ENCODE assay signal across 24 cellular contexts in the genomic region with DNA sequence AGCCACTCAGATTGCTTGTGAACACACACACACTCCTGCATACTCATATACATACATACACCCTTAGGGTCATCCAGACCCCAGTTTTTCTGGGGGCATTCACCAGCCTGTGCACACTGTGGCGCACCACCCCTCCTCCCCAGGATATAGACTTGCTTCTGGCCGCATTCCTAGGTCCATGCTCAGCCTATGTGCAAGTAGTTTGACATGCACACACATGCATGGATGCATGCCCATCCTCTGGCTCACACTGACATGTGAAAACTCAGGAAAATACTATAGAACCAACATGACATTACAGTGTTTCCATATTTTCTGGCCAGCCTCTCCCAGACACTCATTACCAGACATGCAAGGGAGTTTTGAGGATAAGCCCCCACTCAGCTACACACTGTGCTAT.
A peak's percentile ranks its signal among the peaks of the same experiment; 100 is the strongest.
DNase-seq lines count a peak whose midpoint lies in the region; ATAC-seq, FAIRE-seq and TF ChIP-seq lines count a peak whose summit lies in the region.
"Had no signal": no experiment of that assay in that cellular context is flagged by ENCODE, and none has a peak within 500 bp of the region (broad histone marks: within the 10 kb centered on the region; RNA-seq: fewer than 3 reads in every experiment).

No MANE protein-coding gene starts in this region.

- peaks cover 63% of the 10 kb centered on the region for H3K27me3 Mint-ChIP-seq in MCF 10A (ENCODE audit: insufficient read depth, unreplicated experiment)

- no peak overlapping the region for H3K4me3 Mint-ChIP-seq in MCF 10A (ENCODE audit: unreplicated experiment)
- H3K4me3 Mint-ChIP-seq: CD4-positive, alpha-beta T cell had no signal

- H4K20me1 ChIP-seq in mammary epithelial cell (ENCODE audit: insufficient read depth, low read length): no peaks in the 10 kb centered on the region
- H4K20me1 ChIP-seq in H1 (replicated peaks in 1 of 2; ENCODE audit: control insufficient read depth in 1 of 2, insufficient read depth in 2 of 2, low read length in 2 of 2): peaks cover 5 to 10% of the 10 kb centered on the region in 2 experiments
- H4K20me1 ChIP-seq in keratinocyte (ENCODE audit: control insufficient read depth, extremely low read depth, insufficient read depth, low read length): peaks cover under 1% of the 10 kb centered on the region

- no peak overlapping the region for H3K56ac ChIP-seq in H1 (replicated peaks; ENCODE audit: insufficient read length, low read depth, low read length)

- H2BK120ac ChIP-seq in H1 (replicated peaks; ENCODE audit: low read depth, low read length) (no peak overlapping the region), trophoblast cell (ENCODE audit: insufficient read depth, low read length, poor library complexity) (no peak overlapping the region)

- no peaks in the 10 kb centered on the region for H3K79me1 ChIP-seq in H1 (ENCODE audit: low read depth, low read length)
- H3K79me1 ChIP-seq in trophoblast cell (ENCODE audit: low read length): no peaks in the 10 kb centered on the region

- FAIRE-seq in H1 (lab: Jason Lieb, UNC) (no peak), keratinocyte (lab: Jason Lieb, UNC) (peak; percentile 83)
- FAIRE-seq: A549, D721Med, G401.6, GM12891, GM19239, H54, HTR-8/SVneo had no signal

- 53% methylated on average over 2 of the region's 2 CpGs for WGBS in mammary epithelial cell (ENCODE audit: low coverage, missing lambda C conversion rate)
- 83% methylated on average over 2 of the region's 2 CpGs; no CpG with 5 or more reads in 1 of the 2 experiments for WGBS in H1 (ENCODE audit: extremely low coverage in 1 of 2, insufficient coverage in 1 of 2, insufficient read length in 1 of 2, insufficient replicate concordance in 2 of 2, low coverage in 1 of 2, low lambda C conversion rate in 2 of 2, missing lambda C conversion rate in 1 of 2), 2 experiments
- WGBS in trophoblast cell (ENCODE audit: extremely low coverage, insufficient coverage, insufficient read length): no CpG with 5 or more reads among the region's 2 CpGs

- H3K27ac ChIP-seq in mammary epithelial cell (ENCODE audit: insufficient read depth, low read depth, low read length) (no peak overlapping the region), H1 (ENCODE audit: low read depth, low read length) (no peak overlapping the region), keratinocyte (ENCODE audit: control insufficient read depth, insufficient read depth, low read length) (no peak overlapping the region), trophoblast cell (ENCODE audit: low read depth, low read length) (no peak overlapping the region)
- H3K27ac ChIP-seq: 22Rv1, A549, C4-2B, GM23248, HL-60 had no signal

- no peaks in the 10 kb centered on the region for H3K36me3 Mint-ChIP-seq in MCF 10A (ENCODE audit: insufficient read depth, unreplicated experiment)

- H3K4me1 ChIP-seq in mammary epithelial cell (ENCODE audit: insufficient read depth, low read length) (peaks cover 16% of the 10 kb centered on the region), H1 (replicated peaks in 1 of 4; ENCODE audit: control insufficient read depth in 3 of 4, insufficient read depth in 4 of 4, low read length in 3 of 4) (peaks cover 9 to 46% (median 26%) of the 10 kb centered on the region in 4 experiments), keratinocyte (ENCODE audit: control insufficient read depth, extremely low read depth, insufficient read depth, low read length) (peaks cover 28% of the 10 kb centered on the region), trophoblast cell (ENCODE audit: control insufficient read depth in 1 of 2, insufficient read depth in 2 of 2, low read length in 2 of 2) (peaks cover 0 to 2% of the 10 kb centered on the region in 2 experiments), HAP-1 (peaks cover 4% of the 10 kb centered on the region)
- H3K4me1 ChIP-seq: Caco-2 had no signal

- no TSS peak for BruUV-seq in mammary epithelial cell (replicated peaks; lab: Mats Ljungman, UMichigan)
- no TSS peak for BruUV-seq in MCF 10A (replicated peaks; lab: Mats Ljungman, UMichigan)

- H3K27me3 ChIP-seq in mammary epithelial cell (ENCODE audit: insufficient read depth, low read length): peaks cover 30% of the 10 kb centered on the region
- H3K27me3 ChIP-seq in H1 (replicated peaks in 1 of 4; ENCODE audit: control insufficient read depth in 3 of 4, extremely low read depth in 1 of 4, insufficient read depth in 3 of 4, low read length in 3 of 4): peaks cover 53 to 90% (median 87%) of the 10 kb centered on the region in 4 experiments
- H3K27me3 ChIP-seq in keratinocyte (ENCODE audit: control insufficient read depth, extremely low read depth, insufficient read depth, low read length): peaks cover 74% of the 10 kb centered on the region
- peaks cover 74% of the 10 kb centered on the region for H3K27me3 ChIP-seq in trophoblast cell (ENCODE audit: insufficient read depth, low read length)
- H3K27me3 ChIP-seq in HAP-1 (ENCODE audit: low read depth): peaks cover 16% of the 10 kb centered on the region; the same call in 1 of the 2 replicates

- no peak overlapping the region for H3K9ac ChIP-seq in mammary epithelial cell (ENCODE audit: insufficient read depth, low read length)
- no peak overlapping the region for H3K9ac ChIP-seq in H1 (replicated peaks in 1 of 4; ENCODE audit: extremely low read depth in 1 of 4, low read depth in 3 of 4, low read length in 3 of 4)
- H3K9ac ChIP-seq in keratinocyte (ENCODE audit: control insufficient read depth, extremely low read depth, insufficient read depth, low read length): no peak overlapping the region
- no peak overlapping the region for H3K9ac ChIP-seq in trophoblast cell (ENCODE audit: low read length)
- H3K9ac ChIP-seq: GM23248 had no signal

- H2BK12ac ChIP-seq in H1 (ENCODE audit: low read depth, low read length) (0 out of 2 replicates have a peak overlapping the region, but pooled peaks have one; percentile 68), trophoblast cell (ENCODE audit: low read length) (no peak overlapping the region)

- POLR2A ChIA-PET in MCF 10A (lab: Yijun Ruan, JAX): no interaction called here
- POLR2A ChIA-PET in H1 (lab: Charles Lee; ENCODE audit: partially characterized antibody): interaction anchor here (1.0 kb wide), 1 partner anchor 670 kb away, joined by 3 read pairs; no protein-coding TSS in a partner anchor

- H3K79me2 ChIP-seq in mammary epithelial cell (ENCODE audit: insufficient read depth, low read length) (no peaks in the 10 kb centered on the region), H1 (ENCODE audit: control insufficient read depth in 1 of 2, insufficient read depth in 2 of 2, low read length in 2 of 2) (no peaks in the 10 kb centered on the region), keratinocyte (ENCODE audit: control insufficient read depth, insufficient read depth, low read length) (no peaks in the 10 kb centered on the region), trophoblast cell (ENCODE audit: control insufficient read depth, insufficient read depth, low read length, poor library complexity) (no peaks in the 10 kb centered on the region)

- no peak overlapping the region for H3K4me3 ChIP-seq in mammary epithelial cell (replicated peaks in 1 of 3; ENCODE audit: insufficient read depth in 1 of 3, low read depth in 2 of 3, low read length in 3 of 3)
- no peak overlapping the region for H3K4me3 ChIP-seq in H1 (ENCODE audit: extremely low read depth in 1 of 4, insufficient read depth in 2 of 4, low read depth in 3 of 4, low read length in 4 of 4)
- H3K4me3 ChIP-seq in keratinocyte (ENCODE audit: control insufficient read depth in 2 of 3, extremely low read depth in 1 of 3, insufficient read depth in 2 of 3, low read depth in 1 of 3, low read length in 3 of 3): no peak overlapping the region
- H3K4me3 ChIP-seq in trophoblast cell (ENCODE audit: low read depth, low read length): no peak overlapping the region
- H3K4me3 ChIP-seq in HAP-1: no peak overlapping the region
- H3K4me3 ChIP-seq: A549, GM23248 had no signal

- H2BK15ac ChIP-seq in H1 (ENCODE audit: low read length): no peak overlapping the region

- no peak overlapping the region for H3K4ac ChIP-seq in H1 (replicated peaks; ENCODE audit: insufficient read length, low read depth, low read length)
- no peak overlapping the region for H3K4ac ChIP-seq in trophoblast cell (ENCODE audit: low read depth, low read length)

- no peak overlapping the region for H4K12ac ChIP-seq in trophoblast cell (ENCODE audit: low read depth, low read length)

- no peak overlapping the region for H2BK5ac ChIP-seq in H1 (ENCODE audit: low read depth, low read length)
- H2BK5ac ChIP-seq in trophoblast cell (ENCODE audit: low read depth, low read length, poor library complexity): no peak overlapping the region

- H3K4me1 Mint-ChIP-seq in MCF 10A (ENCODE audit: insufficient read depth, unreplicated experiment): no peaks in the 10 kb centered on the region

- TF ChIP-seq EP300 in H1 (IDR thresholded peaks at IDR 0.05; ENCODE audit: borderline replicate concordance in 1 of 2, low read depth in 2 of 2, low read length in 2 of 2): no peak

- intact Hi-C loops in mammary epithelial cell (cut with micrococcal nuclease): loop anchor here (1.0 kb wide), 1 partner anchor 16 kb away; no protein-coding TSS in a partner anchor
- intact Hi-C loops in MCF 10A (cut with micrococcal nuclease): no loop called here

- ATAC-seq in HG03432 (IDR thresholded peaks at IDR 0.05; ENCODE audit: unreplicated experiment) (no peak), HG03039 (IDR thresholded peaks at IDR 0.05; ENCODE audit: unreplicated experiment) (no peak)
- ATAC-seq: A549, HCT116 had no signal

- H4K91ac ChIP-seq in H1 (replicated peaks; ENCODE audit: insufficient read length, low read length): no peak overlapping the region
- no peak overlapping the region for H4K91ac ChIP-seq in trophoblast cell (ENCODE audit: low read depth, low read length)

- H4K8ac ChIP-seq in H1 (ENCODE audit: extremely low read depth, insufficient read depth, low read length) (0 out of 2 replicates have a peak overlapping the region, but pooled peaks have one; percentile 5), trophoblast cell (ENCODE audit: low read depth, low read length) (no peak overlapping the region)

- no peak overlapping the region for H3K14ac ChIP-seq in H1 (ENCODE audit: insufficient read length)
- no peak overlapping the region for H3K14ac ChIP-seq in trophoblast cell (ENCODE audit: low read length)

- peaks cover 6% of the 10 kb centered on the region; the same call in 1 of the 2 replicates for H3K23me2 ChIP-seq in H1 (ENCODE audit: low read depth, low read length)

- dilution Hi-C loops in mammary epithelial cell (cut with HindIII; ENCODE audit: low sequenced_read_pairs) (no loop called here), keratinocyte (cut with MboI; ENCODE audit: extremely low pct_ligation_motif_present, low sequenced_read_pairs) (no loop called here)

- H2AFZ ChIP-seq in mammary epithelial cell (ENCODE audit: low read depth, low read length): no peak overlapping the region
- no peak overlapping the region for H2AFZ ChIP-seq in H1 (ENCODE audit: low read length)
- no peak overlapping the region for H2AFZ ChIP-seq in keratinocyte (ENCODE audit: control insufficient read depth, low read length)
- no peak overlapping the region for H2AFZ ChIP-seq in trophoblast cell (ENCODE audit: insufficient read depth, low read length, poor library complexity)
- H2AFZ ChIP-seq: GM23248 had no signal

- H4K5ac ChIP-seq in H1 (ENCODE audit: insufficient read length, low read depth, low read length): no peak overlapping the region

- H3K36me3 ChIP-seq in mammary epithelial cell (ENCODE audit: insufficient read depth, low read length) (no peaks in the 10 kb centered on the region), H1 (ENCODE audit: control insufficient read depth in 2 of 4, insufficient read depth in 4 of 4, low read length in 3 of 4) (no peaks in the 10 kb centered on the region; a peak in 1 of 8 replicates), keratinocyte (ENCODE audit: control insufficient read depth in 2 of 2, extremely low read depth in 1 of 2, insufficient read depth in 2 of 2, low read length in 2 of 2) (no peaks in the 10 kb centered on the region), trophoblast cell (ENCODE audit: control insufficient read depth in 1 of 2, insufficient read depth in 2 of 2, low read length in 2 of 2) (no peaks in the 10 kb centered on the region), HAP-1 (replicated peaks) (no peaks in the 10 kb centered on the region)

- no peaks in the 10 kb centered on the region for H3K9me1 ChIP-seq in keratinocyte (ENCODE audit: control insufficient read depth, extremely low read depth, insufficient read depth, low read length)

- H2AK5ac ChIP-seq in H1 (ENCODE audit: low read depth, low read length): no peak overlapping the region
- H2AK5ac ChIP-seq in trophoblast cell (ENCODE audit: low read length): no peak overlapping the region

- DNase-seq in mammary epithelial cell (peak; percentile 65), MCF 10A (ENCODE audit: unreplicated experiment) (no peak), H1 (ENCODE audit: low read depth in 1 of 2, low spot score in 2 of 2) (no peak), keratinocyte (ENCODE audit: low read depth, low spot score) (peak; percentile 71), trophoblast cell (peak; percentile 28 to 58), HAP-1 (ENCODE audit: low spot score in 2 of 2) (no peak)
- DNase-seq: AML-193; Caco-2; CD4-positive, alpha-beta T cell; GM23248; IMR-90 had no signal

- H3K4me2 ChIP-seq in mammary epithelial cell (ENCODE audit: insufficient read depth, low read depth, low read length) (no peak overlapping the region), H1 (ENCODE audit: insufficient read depth in 1 of 2, low read depth in 2 of 2, low read length in 2 of 2) (peak overlapping the region; percentile 60 to 68; a peak in 3 of 4 replicates), keratinocyte (ENCODE audit: control insufficient read depth, extremely low read depth, insufficient read depth, low read depth, low read length) (peak overlapping the region; percentile 23), trophoblast cell (ENCODE audit: low read length) (no peak overlapping the region)
- H3K4me2 ChIP-seq: A549 had no signal

- H3K23ac ChIP-seq in H1 (ENCODE audit: insufficient read length) (no peak overlapping the region), trophoblast cell (ENCODE audit: low read length) (no peak overlapping the region)

- H2BK20ac ChIP-seq in H1 (ENCODE audit: low read length): no peak overlapping the region

- in situ Hi-C loops in mammary epithelial cell (cut with MboI; ENCODE audit: low sequenced_read_pairs in 2 of 2): no loop called here
- in situ Hi-C loops in HAP-1 (cut with MboI; ENCODE audit: low sequenced_read_pairs): no loop called here

- no peak overlapping the region for H3K27ac Mint-ChIP-seq in MCF 10A (ENCODE audit: low read depth, unreplicated experiment)
- H3K27ac Mint-ChIP-seq: CD4-positive, alpha-beta T cell had no signal

- H3K9me3 ChIP-seq in mammary epithelial cell (replicated peaks; ENCODE audit: insufficient read depth, low read length): no peaks in the 10 kb centered on the region
- no peaks in the 10 kb centered on the region; a peak in 1 of 4 replicates for H3K9me3 ChIP-seq in H1 (ENCODE audit: insufficient read depth in 2 of 2, low read depth in 1 of 2, low read length in 1 of 2)
- H3K9me3 ChIP-seq in keratinocyte (ENCODE audit: control insufficient read depth, low read depth, low read length): no peaks in the 10 kb centered on the region
- H3K9me3 ChIP-seq in trophoblast cell (ENCODE audit: insufficient read depth, low read depth, low read length): peaks cover 7% of the 10 kb centered on the region
- H3K9me3 ChIP-seq in HAP-1: no peaks in the 10 kb centered on the region
- H3K9me3 ChIP-seq: A549, Caco-2 had no signal

- no peak for TF ChIP-seq RAD21 in H1 (IDR thresholded peaks at IDR 0.05 in 1 of 2, conservative IDR thresholded peaks at IDR 0.05 in 1 of 2; ENCODE audit: low read depth in 2 of 2, low read length in 2 of 2)

- H3K18ac ChIP-seq in H1 (ENCODE audit: extremely low read depth, low read length) (no peak overlapping the region; the same call in 1 of the 2 replicates), trophoblast cell (ENCODE audit: low read length) (no peak overlapping the region)

- CTCF ChIA-PET in mammary epithelial cell (lab: Charles Lee; ENCODE audit: low non-redundant PET): no interaction called here
- CTCF ChIA-PET in MCF 10A (lab: Yijun Ruan, JAX): interaction anchor here (1.4 to 18.6 kb wide), 3 partner anchors 19 to 56 kb away, joined by 4 to 443 read pairs (median 14); no protein-coding TSS in a partner anchor
- CTCF ChIA-PET in H1 (lab: Charles Lee; ENCODE audit: partially characterized antibody): interaction anchor here (0.7 to 17.4 kb wide), 14 partner anchors 10 to 87 kb away, joined by 3 to 412 read pairs (median 17); no protein-coding TSS in a partner anchor

- no peak for TF ChIP-seq CTCF in mammary epithelial cell (conservative IDR thresholded peaks at IDR 0.05 in 1 of 2, IDR thresholded peaks at IDR 0.05 in 1 of 2; ENCODE audit: extremely low read depth in 1 of 2, insufficient read depth in 1 of 2, low read depth in 1 of 2, low read length in 2 of 2)
- no peak for TF ChIP-seq CTCF in MCF 10A (IDR thresholded peaks at IDR 0.05; ENCODE audit: unreplicated experiment)
- TF ChIP-seq CTCF in H1 (IDR thresholded peaks at IDR 0.05; ENCODE audit: control extremely low read depth in 1 of 3, insufficient read depth in 1 of 3, low read depth in 1 of 3, low read length in 3 of 3): no peak
- TF ChIP-seq CTCF in keratinocyte (optimal IDR thresholded peaks at IDR 0.05 in 1 of 3, IDR thresholded peaks at IDR 0.05 in 1 of 3, conservative IDR thresholded peaks at IDR 0.05 in 1 of 3; ENCODE audit: extremely low read depth in 1 of 3, insufficient read depth in 2 of 3, low read length in 3 of 3): no peak

- no peak for TF ChIP-seq POLR2A in H1 (IDR thresholded peaks at IDR 0.05; ENCODE audit: control extremely low read depth in 1 of 2, low read depth in 2 of 2, low read length in 2 of 2)

- no peaks in the 10 kb centered on the region for H3K9me3 Mint-ChIP-seq in MCF 10A (ENCODE audit: unreplicated experiment)
- H3K9me3 Mint-ChIP-seq: CD4-positive, alpha-beta T cell had no signal

Comparison
In these comparisons a context has a peak if more than half of its experiments do, and no peak if none do; other contexts are left out.
1. DNase-seq: peak in mammary epithelial cell (single experiment), keratinocyte (single experiment) and trophoblast cell (2 of 2); none in MCF 10A (single experiment), H1 (0 of 2) and HAP-1 (0 of 2).
2. H3K4me2 ChIP-seq: peak in H1 (2 of 2) and keratinocyte (single experiment); none in mammary epithelial cell (single experiment) and trophoblast cell (single experiment).